ENCODE assay signal across 16 cellular contexts in genomic region chr3:103393395-103394186, GRCh38.
DNase-seq lines count a peak whose midpoint lies in the region; ATAC-seq and TF ChIP-seq lines count a peak whose summit lies in the region.
"Had no signal": no experiment of that assay in that cellular context is flagged by ENCODE, and none has a peak within 500 bp of the region (broad histone marks: within the 10 kb centered on the region; RNA-seq: fewer than 3 reads in every experiment).

No MANE protein-coding gene starts in this region.

- no peak overlapping the region for H3K9ac ChIP-seq in HCT116 (ENCODE audit: low read length)

- no peaks in the 10 kb centered on the region for H3K36me3 ChIP-seq in HCT116 (ENCODE audit: control insufficient read depth in 1 of 2, insufficient read depth in 2 of 2, low read length in 2 of 2)
- no peaks in the 10 kb centered on the region for H3K36me3 ChIP-seq in left ventricle myocardium inferior
- H3K36me3 ChIP-seq: right atrium auricular region had no signal

- in situ Hi-C loops in astrocyte of the cerebellum (cut with HindIII; ENCODE audit: low sequenced_read_pairs) = no loop called here

- no peaks in the 10 kb centered on the region for H3K4me1 ChIP-seq in HCT116 (ENCODE audit: control insufficient read depth in 1 of 2, insufficient read depth in 2 of 2, low read length in 2 of 2)
- no peaks in the 10 kb centered on the region for H3K4me1 ChIP-seq in left ventricle myocardium inferior
- H3K4me1 ChIP-seq: right atrium auricular region had no signal

- H3K9me2 ChIP-seq in HCT116 (ENCODE audit: insufficient read depth) = no peaks in the 10 kb centered on the region

- no peaks in the 10 kb centered on the region for H3K79me2 ChIP-seq in HCT116 (ENCODE audit: insufficient read depth, low read length)

- BruUV-seq in HCT116 (replicated peaks; lab: Mats Ljungman, UMichigan) = no TSS peak

- H3K27me3 ChIP-seq in HCT116 (ENCODE audit: insufficient read depth, low read length) = no peaks in the 10 kb centered on the region
- no peaks in the 10 kb centered on the region for H3K27me3 ChIP-seq in left ventricle myocardium inferior (ENCODE audit: low read depth)
- H3K27me3 ChIP-seq: right atrium auricular region had no signal

- H3K27ac ChIP-seq in HCT116 (ENCODE audit: low read depth, low read length) (no peak overlapping the region), left ventricle myocardium inferior (replicated peaks) (no peak overlapping the region)
- H3K27ac ChIP-seq: right atrium auricular region had no signal

- H3K4me3 ChIP-seq in HCT116 (replicated peaks in 1 of 2; ENCODE audit: low read depth in 1 of 2, low read length in 2 of 2) (no peak overlapping the region), astrocyte of the cerebellum (ENCODE audit: low read depth, low read length) (no peak overlapping the region), left ventricle myocardium inferior (no peak overlapping the region)
- H3K4me3 ChIP-seq: right atrium auricular region had no signal

- intact Hi-C loops in HCT116 (cut with micrococcal nuclease) = no loop called here
- intact Hi-C loops in left ventricle myocardium inferior (cut with micrococcal nuclease) = no loop called here

- CTCF ChIA-PET in HCT116 (lab: Charles Lee) = no interaction called here

- TF ChIP-seq CTCF in HCT116 (IDR thresholded peaks at IDR 0.05 in 2 of 3, conservative IDR thresholded peaks at IDR 0.05 in 1 of 3; ENCODE audit: borderline replicate concordance in 1 of 3, insufficient read depth in 1 of 3, low read depth in 2 of 3, low read length in 2 of 3) (no peak), astrocyte of the cerebellum (IDR thresholded peaks at IDR 0.05; ENCODE audit: low read depth, low read length, missing control alignments) (no peak), left ventricle myocardium inferior (IDR thresholded peaks at IDR 0.05; ENCODE audit: borderline replicate concordance) (no peak)

- H2AFZ ChIP-seq in HCT116 (ENCODE audit: low read depth, low read length, poor library complexity, severe bottlenecking) = peak overlapping the region; percentile 29

- H4K20me1 ChIP-seq in HCT116 (ENCODE audit: insufficient read depth) = no peaks in the 10 kb centered on the region

- POLR2A ChIA-PET in HCT116 (lab: Charles Lee) = no interaction called here

- H3K9me3 ChIP-seq in HCT116 (ENCODE audit: control insufficient read depth in 1 of 2, insufficient read depth in 1 of 2, low read depth in 1 of 2, low read length in 2 of 2) (no peaks in the 10 kb centered on the region), left ventricle myocardium inferior (replicated peaks) (no peaks in the 10 kb centered on the region)
- H3K9me3 ChIP-seq: right atrium auricular region had no signal

- no peak for ATAC-seq in HCT116
- ATAC-seq in HG03442 (IDR thresholded peaks at IDR 0.05; ENCODE audit: unreplicated experiment) = no peak
- ATAC-seq: activated CD8-positive, alpha-beta T cell treated with anti-CD3 and anti-CD28 coated beads, Interleukin-2, amount 10 ng/mL, durations not matched to agents 7 days and 5 days; left cardiac atrium; naive thymus-derived CD8-positive, alpha-beta T cell had no signal

- no peak for TF ChIP-seq RAD21 in HCT116 (IDR thresholded peaks at IDR 0.05; ENCODE audit: low read depth)

- H3K4me2 ChIP-seq in HCT116 (ENCODE audit: low read length) = no peak overlapping the region

- RAD21 ChIA-PET in HCT116 (lab: Charles Lee; ENCODE audit: low non-redundant PET in 1 of 2, low total read pairs in 2 of 2, uncharacterized antibody in 2 of 2, unreplicated experiment in 2 of 2) = no interaction called here

- DNase-seq in AG08395 (ENCODE audit: low spot score) (peak; percentile 9), HCT116 (ENCODE audit: low read depth, low spot score) (no peak), astrocyte of the cerebellum (ENCODE audit: low read depth) (peak; percentile 6), kidney glomerular epithelial cell (lab: John Stamatoyannopoulos, UW) (peak; percentile 14), germinal center (ENCODE audit: low spot score) (no peak), NCI-H1694 treated with DMSO at 0.1 percent for 48 hours (lab: John Stamatoyannopoulos, UW) (no peak), left ventricle myocardium inferior (no peak)
- DNase-seq: activated CD4-positive, CD25-positive, alpha-beta regulatory T cell treated with anti-CD3 and anti-CD28 coated beads, Interleukin-2, amount 50 U/mL, for 72 hours; activated CD8-positive, alpha-beta T cell treated with anti-CD3 and anti-CD28 coated beads, Interleukin-2, amount 10 ng/mL, durations not matched to agents 7 days and 5 days; amniotic stem cell; effector CD4-positive, alpha-beta T cell; left cardiac atrium; naive thymus-derived CD8-positive, alpha-beta T cell; trophoblast cell had no signal

- no peak for TF ChIP-seq POLR2A in HCT116 (IDR thresholded peaks at IDR 0.05; ENCODE audit: borderline replicate concordance, extremely low read depth, insufficient read depth, insufficient read length)

TF ChIP-seq in HCT116, 20 proteins besides CTCF, POLR2A, EP300 and RAD21:
- TF ChIP-seq FOSL1 (IDR thresholded peaks at IDR 0.05; ENCODE audit: low read depth) (no peak), ZFX (IDR thresholded peaks at IDR 0.05) (no peak), TCF7L2 (IDR thresholded peaks at IDR 0.05; ENCODE audit: borderline replicate concordance, extremely low read depth, insufficient read depth, insufficient read length) (no peak), POLR2AphosphoS5 (IDR thresholded peaks at IDR 0.05; ENCODE audit: low read depth, low read length) (no peak), EZH2phosphoT487 (IDR thresholded peaks at IDR 0.05; ENCODE audit: borderline replicate concordance) (no peak), ATF3 (IDR thresholded peaks at IDR 0.05) (no peak), SIN3A (IDR thresholded peaks at IDR 0.05; ENCODE audit: low read depth) (no peak), JUND (IDR thresholded peaks at IDR 0.05) (no peak), ZBTB33 (IDR thresholded peaks at IDR 0.05; ENCODE audit: extremely low read depth, insufficient replicate concordance, low read length) (no peak), SP1 (IDR thresholded peaks at IDR 0.05; ENCODE audit: low read depth) (no peak), ZNF274 (IDR thresholded peaks at IDR 0.05; ENCODE audit: low read depth, low read length) (no peak), CEBPB (IDR thresholded peaks at IDR 0.05; ENCODE audit: low read depth) (no peak)
- TF ChIP-seq, protein P1, sequence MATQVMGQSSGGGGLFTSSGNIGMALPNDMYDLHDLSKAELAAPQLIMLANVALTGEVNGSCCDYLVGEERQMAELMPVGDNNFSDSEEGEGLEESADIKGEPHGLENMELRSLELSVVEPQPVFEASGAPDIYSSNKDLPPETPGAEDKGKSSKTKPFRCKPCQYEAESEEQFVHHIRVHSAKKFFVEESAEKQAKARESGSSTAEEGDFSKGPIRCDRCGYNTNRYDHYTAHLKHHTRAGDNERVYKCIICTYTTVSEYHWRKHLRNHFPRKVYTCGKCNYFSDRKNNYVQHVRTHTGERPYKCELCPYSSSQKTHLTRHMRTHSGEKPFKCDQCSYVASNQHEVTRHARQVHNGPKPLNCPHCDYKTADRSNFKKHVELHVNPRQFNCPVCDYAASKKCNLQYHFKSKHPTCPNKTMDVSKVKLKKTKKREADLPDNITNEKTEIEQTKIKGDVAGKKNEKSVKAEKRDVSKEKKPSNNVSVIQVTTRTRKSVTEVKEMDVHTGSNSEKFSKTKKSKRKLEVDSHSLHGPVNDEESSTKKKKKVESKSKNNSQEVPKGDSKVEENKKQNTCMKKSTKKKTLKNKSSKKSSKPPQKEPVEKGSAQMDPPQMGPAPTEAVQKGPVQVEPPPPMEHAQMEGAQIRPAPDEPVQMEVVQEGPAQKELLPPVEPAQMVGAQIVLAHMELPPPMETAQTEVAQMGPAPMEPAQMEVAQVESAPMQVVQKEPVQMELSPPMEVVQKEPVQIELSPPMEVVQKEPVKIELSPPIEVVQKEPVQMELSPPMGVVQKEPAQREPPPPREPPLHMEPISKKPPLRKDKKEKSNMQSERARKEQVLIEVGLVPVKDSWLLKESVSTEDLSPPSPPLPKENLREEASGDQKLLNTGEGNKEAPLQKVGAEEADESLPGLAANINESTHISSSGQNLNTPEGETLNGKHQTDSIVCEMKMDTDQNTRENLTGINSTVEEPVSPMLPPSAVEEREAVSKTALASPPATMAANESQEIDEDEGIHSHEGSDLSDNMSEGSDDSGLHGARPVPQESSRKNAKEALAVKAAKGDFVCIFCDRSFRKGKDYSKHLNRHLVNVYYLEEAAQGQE (IDR thresholded peaks at IDR 0.05; ENCODE audit: low read depth) = no peak
- TF ChIP-seq, protein P2, sequence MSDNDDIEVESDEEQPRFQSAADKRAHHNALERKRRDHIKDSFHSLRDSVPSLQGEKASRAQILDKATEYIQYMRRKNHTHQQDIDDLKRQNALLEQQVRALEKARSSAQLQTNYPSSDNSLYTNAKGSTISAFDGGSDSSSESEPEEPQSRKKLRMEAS (IDR thresholded peaks at IDR 0.05) = no peak
TF ChIP-seq in HCT116: peak in this region for 0.

Comparison
In these comparisons a context has a peak if more than half of its experiments do, and no peak if none do; other contexts are left out.
1. DNase-seq: peak in AG08395 (single experiment), astrocyte of the cerebellum (single experiment) and kidney glomerular epithelial cell (single experiment); none in HCT116 (single experiment), germinal center (single experiment), NCI-H1694 treated with DMSO at 0.1 percent for 48 hours (single experiment) and left ventricle myocardium inferior (single experiment).